In the genomic region with DNA sequence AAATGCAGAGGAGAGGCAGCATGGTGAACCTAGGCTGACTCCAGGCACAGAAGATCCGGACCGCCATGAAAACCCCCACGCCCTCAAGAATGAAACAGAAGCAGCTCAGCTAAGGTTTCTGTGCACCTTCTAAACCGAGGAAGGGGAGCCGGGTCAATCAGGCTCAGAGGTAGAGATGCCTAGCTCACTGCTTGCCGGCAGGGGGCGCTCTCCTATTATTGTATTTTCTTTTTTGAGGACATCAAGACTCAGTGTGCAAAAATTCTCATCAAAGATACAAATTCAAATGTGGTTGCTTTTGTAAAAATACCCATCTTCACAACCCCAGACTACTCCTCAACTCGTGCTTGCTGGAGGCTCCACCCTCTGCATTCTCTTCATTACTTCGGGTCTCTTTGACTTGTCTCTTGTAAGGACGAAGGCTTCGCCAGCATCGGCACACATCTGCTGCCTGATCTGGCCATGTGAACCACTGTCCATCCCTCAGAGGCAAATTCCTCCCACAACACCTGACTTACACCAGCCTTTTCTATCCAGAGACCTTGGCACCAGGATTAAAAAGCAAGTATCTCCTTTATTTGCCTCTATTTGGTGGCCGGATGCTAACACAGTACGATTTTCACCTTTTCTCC, we compare ENCODE assay signal across 8 cellular contexts. TPM values are rescaled to one million over a fixed set of nuclear protein-coding genes. Genes with fewer than 3 reads are reported as not detected.
DNase-seq lines count a peak whose midpoint lies in the region; ATAC-seq, FAIRE-seq and TF ChIP-seq lines count a peak whose summit lies in the region.

No MANE protein-coding gene starts in this region.

- H3K4me3 ChIP-seq in AG04450 (ENCODE audit: low read depth, low read length) (no peak overlapping the region), coronary artery (no peak overlapping the region), lung (no peak overlapping the region)

- WGBS in lung, 2 donors, result 34% methylated on average over 14 of the region's 14 CpGs

- peaks cover 0 to 4% of the 10 kb centered on the region in 2 donors for H3K4me1 ChIP-seq in lung (ENCODE audit: control insufficient read depth in 2 of 2, insufficient read depth in 2 of 2, low read length in 2 of 2)

- POLR2A ChIA-PET in AG04450 (lab: Yijun Ruan, JAX), result no interaction called here

- H3K36me3 ChIP-seq in lung (ENCODE audit: control insufficient read depth in 2 of 2, insufficient read depth in 2 of 2, low read length in 2 of 2), result no peaks in the 10 kb centered on the region

- no peak for FAIRE-seq in GM19239 (lab: Jason Lieb, UNC)

- ATAC-seq in lung (ENCODE audit: insufficient read depth, low FRiP score) (no peak), HG03139 (IDR thresholded peaks at IDR 0.05; ENCODE audit: unreplicated experiment) (no peak)

- TF ChIP-seq CTCF in AG04450 (IDR thresholded peaks at IDR 0.05; ENCODE audit: low read depth, low read length) (peak; percentile 86), coronary artery (IDR thresholded peaks at IDR 0.05) (peak; percentile 80), lung (IDR thresholded peaks at IDR 0.05; ENCODE audit: control extremely low read depth, extremely low read depth) (peak; percentile 61)

- no peak for DNase-seq in AG04450 (ENCODE audit: low read depth, low spot score)
- DNase-seq in GM19239 (ENCODE audit: insufficient read length, low spot score), result peak; percentile 44
- peak; percentile 4 for DNase-seq in NCI-H226
- peak; percentile 84 for DNase-seq in activated CD4-positive, alpha-beta T cell treated with anti-CD3 and anti-CD28 coated beads for 48 hours
- DNase-seq in coronary artery (ENCODE audit: low spot score), result no peak
- DNase-seq in lung (ENCODE audit: low spot score), result peak; percentile 71
- DNase-seq in stimulated activated CD8-positive, alpha-beta memory T cell treated with anti-CD3 and anti-CD28 coated beads, Interleukin-12 subunit alpha, Interleukin-12 subunit beta, amount 100 ng/mL, for 1 hour (ENCODE audit: low read depth), result peak; percentile 62

- H3K27me3 ChIP-seq in AG04450 (ENCODE audit: control insufficient read depth, insufficient read depth, low read length) (peaks cover 7% of the 10 kb centered on the region), lung (ENCODE audit: control insufficient read depth, insufficient read depth) (no peaks in the 10 kb centered on the region)

- no peaks in the 10 kb centered on the region for H3K9me3 ChIP-seq in AG04450 (ENCODE audit: control insufficient read depth, insufficient read depth, low read length)
- H3K9me3 ChIP-seq in lung (ENCODE audit: control insufficient read depth in 2 of 2, insufficient read depth in 1 of 2, low read length in 1 of 2), result no peaks in the 10 kb centered on the region

- H3K27ac ChIP-seq in AG04450 (ENCODE audit: low read depth, low read length) (no peak overlapping the region), coronary artery (no peak overlapping the region), lung (ENCODE audit: low read depth in 1 of 2, low read length in 1 of 2) (no peak overlapping the region)

- CTCF ChIA-PET in AG04450 (lab: Charles Lee), result interaction anchor here (0.6 to 4.7 kb wide), 33 partner anchors 9 to 249 kb away, joined by 3 to 80 read pairs (median 4); partner anchors contain the start of genes RNASE2, RNASE3 and RNASE4

RNA-seq across cellular contexts. Expression of gene RNASE3, which starts 33.4 kb away (rescaled TPM):
- polyA plus RNA-seq in AG04450 (2011; rRNA removed), result not detected in 2 replicates
- polyA minus RNA-seq in AG04450 (2011; rRNA and poly(A)+ RNA removed), result not detected in 2 replicates
- total RNA-seq in lung, result under 1 TPM in 1 of 2 donors, not detected in 1; 0.31 TPM
- 1 to 10 TPM in 1 of 2 donors, under 1 TPM in 1; 0.79 to 2.5 TPM for polyA plus RNA-seq in lung

RNA-seq across cellular contexts. Expression of gene RNASE1, which starts 55.1 kb away (rescaled TPM):
- polyA plus RNA-seq in AG04450 (2011; rRNA removed), result not detected in 2 replicates
- polyA minus RNA-seq in AG04450 (2011; rRNA and poly(A)+ RNA removed), result not detected in 2 replicates
- 100 to 1,000 TPM; 511 to 773 TPM for total RNA-seq in lung
- 1,000 to 10,000 TPM; 1,226 to 1,326 TPM for polyA plus RNA-seq in lung

Comparison
In these comparisons a context has a peak if more than half of its experiments do, and no peak if none do; other contexts are left out.
1. DNase-seq: peak in GM19239 (single experiment), NCI-H226 (single experiment), activated CD4-positive, alpha-beta T cell treated with anti-CD3 and anti-CD28 coated beads for 48 hours (single experiment), lung (single experiment) and stimulated activated CD8-positive, alpha-beta memory T cell treated with anti-CD3 and anti-CD28 coated beads, Interleukin-12 subunit alpha, Interleukin-12 subunit beta, amount 100 ng/mL, for 1 hour (single experiment); none in AG04450 (single experiment) and coronary artery (single experiment).
2. RNA of gene RNASE1, which starts 55.1 kb away (polyA plus RNA-seq): 1,226 to 1,326 TPM in lung; not detected in AG04450; every median in the first group is over 1,000 times any median in the second.
3. Peak in every context shown above with its lines, with median percentiles within 50 percentile points of each other: CTCF ChIP-seq.